1 cellular context compared by ENCODE assay signal in the genomic region with DNA sequence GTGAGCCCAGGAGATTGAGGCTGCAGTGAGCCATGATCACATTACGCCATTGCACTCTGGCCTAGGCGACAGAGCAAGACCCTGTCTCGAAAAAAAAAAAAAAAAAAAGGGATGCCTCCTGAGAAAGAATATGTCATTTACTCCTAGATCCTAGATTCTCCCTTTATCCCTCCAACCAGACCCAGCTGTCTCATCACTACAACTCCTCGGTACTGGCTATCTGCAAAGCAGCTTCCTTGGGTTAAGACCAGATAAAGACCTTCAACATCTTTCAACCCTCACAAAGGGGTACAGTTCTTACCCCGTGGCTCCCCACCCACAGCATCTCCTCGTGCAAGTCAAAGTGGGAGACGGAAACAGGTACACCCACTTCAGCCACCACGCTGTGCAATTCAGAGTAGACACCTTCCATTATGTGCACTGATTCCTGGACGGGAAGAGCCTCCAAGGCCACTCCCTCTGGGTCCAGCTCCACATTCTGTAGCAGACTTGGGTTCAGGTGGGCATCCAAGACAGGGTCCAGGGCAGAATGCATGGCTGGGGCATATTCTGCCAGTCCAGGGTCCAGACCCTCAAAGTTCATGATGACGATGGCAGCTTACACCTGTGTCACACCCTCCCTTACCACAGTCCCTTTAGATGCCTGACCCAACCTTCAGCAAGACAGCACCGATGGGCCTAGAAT.
TF ChIP-seq lines count a peak whose summit lies in the region.

No MANE protein-coding gene starts in this region.

TF ChIP-seq in K562, 482 proteins besides CTCF, POLR2A, EP300 and RAD21:
- TF ChIP-seq TAL1 (IDR thresholded peaks at IDR 0.05) (peak; percentile 28; the same call in 1 of the 2 replicates), ZNF263 (CRISPR knock-in tag; IDR thresholded peaks at IDR 0.05; ENCODE audit: borderline replicate concordance) (no peak; the same call in 1 of the 2 replicates), GABPB2 (CRISPR knock-in tag; conservative IDR thresholded peaks at IDR 0.05) (no peak), ZNF12 (CRISPR knock-in tag; IDR thresholded peaks at IDR 0.05) (no peak), SIN3B (IDR thresholded peaks at IDR 0.05; ENCODE audit: low read depth) (no peak), TCF3 (CRISPR knock-in tag; IDR thresholded peaks at IDR 0.05) (peak; percentile 51), BRD4 (IDR thresholded peaks at IDR 0.05) (no peak), CBFA2T2 (conservative IDR thresholded peaks at IDR 0.05) (peak; percentile 39; the same call in 1 of the 2 replicates), HDAC8 (tag; IDR thresholded peaks at IDR 0.05) (no peak), KLF16 (IDR thresholded peaks at IDR 0.05) (no peak), ZNF134 (CRISPR knock-in tag; conservative IDR thresholded peaks at IDR 0.05) (no peak), MAFG (tag; conservative IDR thresholded peaks at IDR 0.05) (no peak), FUS (optimal IDR thresholded peaks at IDR 0.05; ENCODE audit: low read depth, low read length) (no peak), GATAD2B (IDR thresholded peaks at IDR 0.05; ENCODE audit: borderline replicate concordance) (no peak), SMAD1 (IDR thresholded peaks at IDR 0.05; ENCODE audit: low read depth, low read length, partially characterized antibody) (no peak), NR2C1 (IDR thresholded peaks at IDR 0.05) (no peak), NR2C1 (tag; IDR thresholded peaks at IDR 0.05) (peak; percentile 7; the same call in 1 of the 2 replicates), KAT7 (CRISPR knock-in tag; IDR thresholded peaks at IDR 0.05; ENCODE audit: borderline replicate concordance) (no peak), ARHGAP35 (IDR thresholded peaks at IDR 0.05; ENCODE audit: partially characterized antibody) (no peak), RBM17 (IDR thresholded peaks at IDR 0.05; ENCODE audit: borderline replicate concordance, low read depth, low read length) (no peak), KDM5B (IDR thresholded peaks at IDR 0.05; ENCODE audit: insufficient replicate concordance, low read depth, low read length) (peak; percentile 2), CBFA2T3 (IDR thresholded peaks at IDR 0.05) (peak; percentile 67), LARP7 (IDR thresholded peaks at IDR 0.05) (no peak), ZNF23 (CRISPR knock-in tag; IDR thresholded peaks at IDR 0.05) (no peak), HEY1 (CRISPR knock-in tag; IDR thresholded peaks at IDR 0.05; ENCODE audit: borderline replicate concordance) (no peak), HDGF (IDR thresholded peaks at IDR 0.05) (no peak), ZNF143 (CRISPR knock-in tag; IDR thresholded peaks at IDR 0.05) (no peak), GTF2A2 (tag; IDR thresholded peaks at IDR 0.05) (no peak), MXI1 (IDR thresholded peaks at IDR 0.05; ENCODE audit: low read depth, low read length) (no peak), ZKSCAN1 (IDR thresholded peaks at IDR 0.05; ENCODE audit: low read depth, low read length) (no peak), ZNF75A (CRISPR knock-in tag; IDR thresholded peaks at IDR 0.05) (no peak), WHSC1 (IDR thresholded peaks at IDR 0.05; ENCODE audit: low read length) (peak; percentile 72), PHTF2 (CRISPR knock-in tag; IDR thresholded peaks at IDR 0.05) (no peak), JUND (IDR thresholded peaks at IDR 0.05; ENCODE audit: borderline replicate concordance, low read depth, low read length) (no peak), JUND (tag; IDR thresholded peaks at IDR 0.05; ENCODE audit: borderline replicate concordance, low read depth, low read length) (no peak), PCBP2 (IDR thresholded peaks at IDR 0.05; ENCODE audit: low read depth, low read length, poor library complexity, severe bottlenecking) (no peak)
- TF ChIP-seq, protein P1, sequence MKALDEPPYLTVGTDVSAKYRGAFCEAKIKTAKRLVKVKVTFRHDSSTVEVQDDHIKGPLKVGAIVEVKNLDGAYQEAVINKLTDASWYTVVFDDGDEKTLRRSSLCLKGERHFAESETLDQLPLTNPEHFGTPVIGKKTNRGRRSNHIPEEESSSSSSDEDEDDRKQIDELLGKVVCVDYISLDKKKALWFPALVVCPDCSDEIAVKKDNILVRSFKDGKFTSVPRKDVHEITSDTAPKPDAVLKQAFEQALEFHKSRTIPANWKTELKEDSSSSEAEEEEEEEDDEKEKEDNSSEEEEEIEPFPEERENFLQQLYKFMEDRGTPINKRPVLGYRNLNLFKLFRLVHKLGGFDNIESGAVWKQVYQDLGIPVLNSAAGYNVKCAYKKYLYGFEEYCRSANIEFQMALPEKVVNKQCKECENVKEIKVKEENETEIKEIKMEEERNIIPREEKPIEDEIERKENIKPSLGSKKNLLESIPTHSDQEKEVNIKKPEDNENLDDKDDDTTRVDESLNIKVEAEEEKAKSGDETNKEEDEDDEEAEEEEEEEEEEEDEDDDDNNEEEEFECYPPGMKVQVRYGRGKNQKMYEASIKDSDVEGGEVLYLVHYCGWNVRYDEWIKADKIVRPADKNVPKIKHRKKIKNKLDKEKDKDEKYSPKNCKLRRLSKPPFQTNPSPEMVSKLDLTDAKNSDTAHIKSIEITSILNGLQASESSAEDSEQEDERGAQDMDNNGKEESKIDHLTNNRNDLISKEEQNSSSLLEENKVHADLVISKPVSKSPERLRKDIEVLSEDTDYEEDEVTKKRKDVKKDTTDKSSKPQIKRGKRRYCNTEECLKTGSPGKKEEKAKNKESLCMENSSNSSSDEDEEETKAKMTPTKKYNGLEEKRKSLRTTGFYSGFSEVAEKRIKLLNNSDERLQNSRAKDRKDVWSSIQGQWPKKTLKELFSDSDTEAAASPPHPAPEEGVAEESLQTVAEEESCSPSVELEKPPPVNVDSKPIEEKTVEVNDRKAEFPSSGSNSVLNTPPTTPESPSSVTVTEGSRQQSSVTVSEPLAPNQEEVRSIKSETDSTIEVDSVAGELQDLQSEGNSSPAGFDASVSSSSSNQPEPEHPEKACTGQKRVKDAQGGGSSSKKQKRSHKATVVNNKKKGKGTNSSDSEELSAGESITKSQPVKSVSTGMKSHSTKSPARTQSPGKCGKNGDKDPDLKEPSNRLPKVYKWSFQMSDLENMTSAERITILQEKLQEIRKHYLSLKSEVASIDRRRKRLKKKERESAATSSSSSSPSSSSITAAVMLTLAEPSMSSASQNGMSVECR (CRISPR knock-in tag; IDR thresholded peaks at IDR 0.05) = no peak
- TF ChIP-seq, protein P2, sequence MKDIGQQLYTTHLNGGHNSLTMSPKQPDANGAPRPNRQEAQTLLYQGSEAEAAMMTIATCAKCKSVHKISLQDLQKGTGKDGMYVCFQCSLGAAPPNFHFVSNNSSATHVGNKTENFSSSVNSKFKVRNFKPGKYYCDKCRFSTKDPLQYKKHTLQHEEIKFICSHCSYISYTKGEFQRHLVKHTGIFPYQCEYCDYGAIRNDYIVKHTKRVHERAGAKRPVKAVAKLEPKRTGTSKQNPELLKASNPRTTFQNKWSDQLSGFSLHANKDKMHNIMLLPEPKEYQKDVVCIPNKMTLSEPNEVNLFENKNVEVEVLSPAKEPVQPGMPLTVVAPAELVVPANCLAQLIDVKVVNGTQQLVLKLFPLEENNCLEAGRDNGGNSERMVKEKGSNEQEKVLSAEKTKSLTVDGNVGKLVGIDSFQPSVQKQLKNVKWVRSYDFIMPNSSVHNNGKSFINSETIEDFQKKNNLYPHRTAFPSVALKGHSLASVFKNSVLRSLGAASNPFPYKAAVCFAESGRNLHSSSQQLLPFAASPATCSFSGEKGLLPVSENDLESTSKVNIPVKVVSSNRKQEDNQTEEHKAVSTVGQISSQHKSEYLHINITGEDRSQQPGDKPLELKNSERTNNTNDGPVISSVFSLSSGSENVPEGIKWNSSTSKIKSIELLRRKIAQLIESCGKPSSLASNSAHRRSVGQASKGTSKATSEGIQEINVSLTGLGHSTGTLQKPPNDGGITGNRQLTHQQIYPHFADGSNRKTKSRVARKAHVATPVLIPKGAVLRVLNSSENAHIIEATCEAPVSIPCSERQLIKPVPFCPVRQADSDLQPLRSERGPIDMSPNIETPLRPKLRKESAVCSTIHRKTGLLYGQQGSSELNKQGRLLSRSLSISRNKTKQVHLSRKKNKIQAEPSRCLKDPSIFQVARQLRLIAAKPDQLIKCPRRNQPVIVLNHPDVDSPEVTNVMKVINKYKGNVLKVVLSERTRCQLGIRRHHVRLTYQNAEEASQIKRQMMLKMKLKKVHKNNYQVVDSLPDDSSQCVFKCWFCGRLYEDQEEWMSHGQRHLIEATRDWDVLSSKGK (CRISPR knock-in tag; IDR thresholded peaks at IDR 0.05) = no peak
- TF ChIP-seq, protein P3, sequence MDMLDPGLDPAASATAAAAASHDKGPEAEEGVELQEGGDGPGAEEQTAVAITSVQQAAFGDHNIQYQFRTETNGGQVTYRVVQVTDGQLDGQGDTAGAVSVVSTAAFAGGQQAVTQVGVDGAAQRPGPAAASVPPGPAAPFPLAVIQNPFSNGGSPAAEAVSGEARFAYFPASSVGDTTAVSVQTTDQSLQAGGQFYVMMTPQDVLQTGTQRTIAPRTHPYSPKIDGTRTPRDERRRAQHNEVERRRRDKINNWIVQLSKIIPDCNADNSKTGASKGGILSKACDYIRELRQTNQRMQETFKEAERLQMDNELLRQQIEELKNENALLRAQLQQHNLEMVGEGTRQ (CRISPR knock-in tag; IDR thresholded peaks at IDR 0.05) = no peak
- TF ChIP-seq, protein P4, sequence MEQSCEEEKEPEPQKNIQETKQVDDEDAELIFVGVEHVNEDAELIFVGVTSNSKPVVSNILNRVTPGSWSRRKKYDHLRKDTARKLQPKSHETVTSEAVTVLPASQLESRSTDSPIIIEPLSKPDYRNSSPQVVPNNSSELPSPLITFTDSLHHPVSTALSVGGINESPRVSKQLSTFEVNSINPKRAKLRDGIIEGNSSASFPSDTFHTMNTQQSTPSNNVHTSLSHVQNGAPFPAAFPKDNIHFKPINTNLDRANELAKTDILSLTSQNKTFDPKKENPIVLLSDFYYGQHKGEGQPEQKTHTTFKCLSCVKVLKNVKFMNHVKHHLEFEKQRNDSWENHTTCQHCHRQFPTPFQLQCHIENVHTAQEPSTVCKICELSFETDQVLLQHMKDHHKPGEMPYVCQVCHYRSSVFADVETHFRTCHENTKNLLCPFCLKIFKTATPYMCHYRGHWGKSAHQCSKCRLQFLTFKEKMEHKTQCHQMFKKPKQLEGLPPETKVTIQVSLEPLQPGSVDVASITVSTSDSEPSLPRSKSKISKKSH (CRISPR knock-in tag; IDR thresholded peaks at IDR 0.05) = no peak
- TF ChIP-seq, protein P5, sequence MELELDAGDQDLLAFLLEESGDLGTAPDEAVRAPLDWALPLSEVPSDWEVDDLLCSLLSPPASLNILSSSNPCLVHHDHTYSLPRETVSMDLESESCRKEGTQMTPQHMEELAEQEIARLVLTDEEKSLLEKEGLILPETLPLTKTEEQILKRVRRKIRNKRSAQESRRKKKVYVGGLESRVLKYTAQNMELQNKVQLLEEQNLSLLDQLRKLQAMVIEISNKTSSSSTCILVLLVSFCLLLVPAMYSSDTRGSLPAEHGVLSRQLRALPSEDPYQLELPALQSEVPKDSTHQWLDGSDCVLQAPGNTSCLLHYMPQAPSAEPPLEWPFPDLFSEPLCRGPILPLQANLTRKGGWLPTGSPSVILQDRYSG (tag; conservative IDR thresholded peaks at IDR 0.05; ENCODE audit: low read depth) = no peak
- TF ChIP-seq, protein P6, sequence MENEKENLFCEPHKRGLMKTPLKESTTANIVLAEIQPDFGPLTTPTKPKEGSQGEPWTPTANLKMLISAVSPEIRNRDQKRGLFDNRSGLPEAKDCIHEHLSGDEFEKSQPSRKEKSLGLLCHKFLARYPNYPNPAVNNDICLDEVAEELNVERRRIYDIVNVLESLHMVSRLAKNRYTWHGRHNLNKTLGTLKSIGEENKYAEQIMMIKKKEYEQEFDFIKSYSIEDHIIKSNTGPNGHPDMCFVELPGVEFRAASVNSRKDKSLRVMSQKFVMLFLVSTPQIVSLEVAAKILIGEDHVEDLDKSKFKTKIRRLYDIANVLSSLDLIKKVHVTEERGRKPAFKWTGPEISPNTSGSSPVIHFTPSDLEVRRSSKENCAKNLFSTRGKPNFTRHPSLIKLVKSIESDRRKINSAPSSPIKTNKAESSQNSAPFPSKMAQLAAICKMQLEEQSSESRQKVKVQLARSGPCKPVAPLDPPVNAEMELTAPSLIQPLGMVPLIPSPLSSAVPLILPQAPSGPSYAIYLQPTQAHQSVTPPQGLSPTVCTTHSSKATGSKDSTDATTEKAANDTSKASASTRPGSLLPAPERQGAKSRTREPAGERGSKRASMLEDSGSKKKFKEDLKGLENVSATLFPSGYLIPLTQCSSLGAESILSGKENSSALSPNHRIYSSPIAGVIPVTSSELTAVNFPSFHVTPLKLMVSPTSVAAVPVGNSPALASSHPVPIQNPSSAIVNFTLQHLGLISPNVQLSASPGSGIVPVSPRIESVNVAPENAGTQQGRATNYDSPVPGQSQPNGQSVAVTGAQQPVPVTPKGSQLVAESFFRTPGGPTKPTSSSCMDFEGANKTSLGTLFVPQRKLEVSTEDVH (IDR thresholded peaks at IDR 0.05; ENCODE audit: low read depth, partially characterized antibody) = no peak
- TF ChIP-seq, protein P7, sequence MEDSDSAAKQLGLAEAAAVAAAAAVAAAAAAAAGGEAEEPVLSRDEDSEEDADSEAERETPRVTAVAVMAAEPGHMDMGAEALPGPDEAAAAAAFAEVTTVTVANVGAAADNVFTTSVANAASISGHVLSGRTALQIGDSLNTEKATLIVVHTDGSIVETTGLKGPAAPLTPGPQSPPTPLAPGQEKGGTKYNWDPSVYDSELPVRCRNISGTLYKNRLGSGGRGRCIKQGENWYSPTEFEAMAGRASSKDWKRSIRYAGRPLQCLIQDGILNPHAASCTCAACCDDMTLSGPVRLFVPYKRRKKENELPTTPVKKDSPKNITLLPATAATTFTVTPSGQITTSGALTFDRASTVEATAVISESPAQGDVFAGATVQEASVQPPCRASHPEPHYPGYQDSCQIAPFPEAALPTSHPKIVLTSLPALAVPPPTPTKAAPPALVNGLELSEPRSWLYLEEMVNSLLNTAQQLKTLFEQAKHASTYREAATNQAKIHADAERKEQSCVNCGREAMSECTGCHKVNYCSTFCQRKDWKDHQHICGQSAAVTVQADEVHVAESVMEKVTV (CRISPR knock-in tag; IDR thresholded peaks at IDR 0.05) = no peak
- TF ChIP-seq, protein P8, sequence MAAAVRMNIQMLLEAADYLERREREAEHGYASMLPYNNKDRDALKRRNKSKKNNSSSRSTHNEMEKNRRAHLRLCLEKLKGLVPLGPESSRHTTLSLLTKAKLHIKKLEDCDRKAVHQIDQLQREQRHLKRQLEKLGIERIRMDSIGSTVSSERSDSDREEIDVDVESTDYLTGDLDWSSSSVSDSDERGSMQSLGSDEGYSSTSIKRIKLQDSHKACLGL (CRISPR knock-in tag; IDR thresholded peaks at IDR 0.05; ENCODE audit: borderline replicate concordance, poor library complexity, severe bottlenecking) = no peak
- TF ChIP-seq, protein P9, sequence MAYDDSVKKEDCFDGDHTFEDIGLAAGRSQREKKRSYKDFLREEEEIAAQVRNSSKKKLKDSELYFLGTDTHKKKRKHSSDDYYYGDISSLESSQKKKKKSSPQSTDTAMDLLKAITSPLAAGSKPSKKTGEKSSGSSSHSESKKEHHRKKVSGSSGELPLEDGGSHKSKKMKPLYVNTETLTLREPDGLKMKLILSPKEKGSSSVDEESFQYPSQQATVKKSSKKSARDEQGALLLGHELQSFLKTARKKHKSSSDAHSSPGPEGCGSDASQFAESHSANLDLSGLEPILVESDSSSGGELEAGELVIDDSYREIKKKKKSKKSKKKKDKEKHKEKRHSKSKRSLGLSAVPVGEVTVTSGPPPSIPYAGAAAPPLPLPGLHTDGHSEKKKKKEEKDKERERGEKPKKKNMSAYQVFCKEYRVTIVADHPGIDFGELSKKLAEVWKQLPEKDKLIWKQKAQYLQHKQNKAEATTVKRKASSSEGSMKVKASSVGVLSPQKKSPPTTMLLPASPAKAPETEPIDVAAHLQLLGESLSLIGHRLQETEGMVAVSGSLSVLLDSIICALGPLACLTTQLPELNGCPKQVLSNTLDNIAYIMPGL (CRISPR knock-in tag; IDR thresholded peaks at IDR 0.05) = no peak
